21 cellular contexts compared by ENCODE assay signal in genomic region chr10:69230128-69230527, GRCh38. TPM values are rescaled to one million over a fixed set of nuclear protein-coding genes. Genes with fewer than 3 reads are reported as not detected.
DNase-seq lines count a peak whose midpoint lies in the region; ATAC-seq, FAIRE-seq and TF ChIP-seq lines count a peak whose summit lies in the region.
"Had no signal": no experiment of that assay in that cellular context is flagged by ENCODE, and none has a peak within 500 bp of the region (broad histone marks: within the 10 kb centered on the region; RNA-seq: fewer than 3 reads in every experiment).

No MANE protein-coding gene starts in this region.

- 53 to 69% (median 68%) methylated on average over 5 of the region's 5 CpGs for WGBS in small intestine, 3 donors

- H3K27ac ChIP-seq in GM23338 (ENCODE audit: low read depth) (no peak overlapping the region), colonic mucosa (peak overlapping the region; percentile 77), small intestine (ENCODE audit: low read depth in 1 of 2, low read length in 1 of 2) (peak overlapping the region; percentile 70 to 91), breast epithelium (no peak overlapping the region)
- H3K27ac ChIP-seq: SJCRH30, tibial artery had no signal

- no peaks in the 10 kb centered on the region for H3K9me3 Mint-ChIP-seq in T-helper 2 cell treated with Interferon-gamma antibody and Interleukin-4, amounts not matched to agents 5 μg/mL and 100 μg/mL, for 36 hours
- H3K9me3 Mint-ChIP-seq in GM23338, result no peaks in the 10 kb centered on the region
- H3K9me3 Mint-ChIP-seq: mesothelial cell of epicardium had no signal

- H3K4me2 ChIP-seq in GM23338, result no peak overlapping the region

- no peaks in the 10 kb centered on the region for H3K27me3 ChIP-seq in GM23338 (ENCODE audit: insufficient read depth)
- H3K27me3 ChIP-seq in colonic mucosa, result no peaks in the 10 kb centered on the region
- H3K27me3 ChIP-seq in small intestine (ENCODE audit: control insufficient read depth in 2 of 2, insufficient read depth in 2 of 2, low read length in 2 of 2), result no peaks in the 10 kb centered on the region
- no peaks in the 10 kb centered on the region for H3K27me3 ChIP-seq in breast epithelium
- H3K27me3 ChIP-seq: SJCRH30 had no signal

- H3K27ac Mint-ChIP-seq in T-helper 2 cell treated with Interferon-gamma antibody and Interleukin-4, amounts not matched to agents 5 μg/mL and 100 μg/mL, for 36 hours, result peak overlapping the region; percentile 98
- H3K27ac Mint-ChIP-seq in GM23338, result no peak overlapping the region; the same call in 1 of the 2 replicates
- H3K27ac Mint-ChIP-seq: mesothelial cell of epicardium had no signal

- H3K9ac ChIP-seq in colonic mucosa (ENCODE audit: low read depth in 2 of 2, low read length in 2 of 2), result no peak overlapping the region

- no peaks in the 10 kb centered on the region for H3K79me2 ChIP-seq in GM23338 (replicated peaks; ENCODE audit: insufficient read depth)

- H3K4me3 Mint-ChIP-seq in T-helper 2 cell treated with Interferon-gamma antibody and Interleukin-4, amounts not matched to agents 5 μg/mL and 100 μg/mL, for 36 hours, result peak overlapping the region; percentile 87
- no peak overlapping the region for H3K4me3 Mint-ChIP-seq in GM23338
- H3K4me3 Mint-ChIP-seq: mesothelial cell of epicardium had no signal

- no peaks in the 10 kb centered on the region for H3F3A ChIP-seq in GM23338 (replicated peaks; ENCODE audit: low read depth)

- H3K4me1 ChIP-seq in GM23338 (ENCODE audit: insufficient read depth) (peaks cover 10% of the 10 kb centered on the region), colonic mucosa (peaks cover 15% of the 10 kb centered on the region), small intestine (ENCODE audit: control insufficient read depth in 2 of 2, insufficient read depth in 1 of 2, low read depth in 1 of 2, low read length in 1 of 2) (peaks cover 15 to 16% of the 10 kb centered on the region in 2 donors), breast epithelium (no peaks in the 10 kb centered on the region)

- no peaks in the 10 kb centered on the region for H3K9me3 ChIP-seq in colonic mucosa
- no peaks in the 10 kb centered on the region for H3K9me3 ChIP-seq in small intestine (ENCODE audit: control insufficient read depth, low read depth)
- no peaks in the 10 kb centered on the region for H3K9me3 ChIP-seq in breast epithelium
- H3K9me3 ChIP-seq: SJCRH30, tibial artery had no signal

- no peak for DNase-seq in T-helper 2 cell treated with Interferon-gamma antibody and Interleukin-4, amounts not matched to agents 5 μg/mL and 100 μg/mL, for 36 hours (ENCODE audit: low spot score)
- DNase-seq in T-helper 2 cell (no peak), GM23338 (ENCODE audit: low spot score) (no peak), colonic mucosa (no peak), small intestine (no peak), dermis blood vessel endothelial cell (no peak), breast epithelium (ENCODE audit: low spot score in 2 of 2) (no peak)
- no peak for DNase-seq in stimulated activated CD4-positive, alpha-beta T cell treated with anti-CD3 and anti-CD28 coated beads, Interleukin-4, amount 100 ng/mL, for 1 hour
- DNase-seq: 8988T, amygdala, C1 segment of cervical spinal cord, DMS79, KG1, NCI-H1092, NCI-H2107, NCI-H526, SJCRH30, T1000, tibial artery had no signal

- H3K27me3 Mint-ChIP-seq in T-helper 2 cell treated with Interferon-gamma antibody and Interleukin-4, amounts not matched to agents 5 μg/mL and 100 μg/mL, for 36 hours (ENCODE audit: low read depth), result no peaks in the 10 kb centered on the region
- peaks cover 6% of the 10 kb centered on the region for H3K27me3 Mint-ChIP-seq in GM23338 (ENCODE audit: insufficient read depth, low read depth, poor library complexity)

- peaks cover 62% of the 10 kb centered on the region for H3K4me1 Mint-ChIP-seq in T-helper 2 cell treated with Interferon-gamma antibody and Interleukin-4, amounts not matched to agents 5 μg/mL and 100 μg/mL, for 36 hours (ENCODE audit: low read depth)
- H3K4me1 Mint-ChIP-seq in GM23338, result peaks cover 18% of the 10 kb centered on the region

- intact Hi-C loops in colonic mucosa (cut with DNase I) (loop anchor here (10.0 kb wide), 3 partner anchors 85 to 405 kb away; partner anchors contain the start of gene FAM241B), breast epithelium (cut with DNase I; ENCODE audit: low total_unique reads) (no loop called here)

- H2AFZ ChIP-seq in GM23338, result peak overlapping the region; percentile 47; the same call in 1 of the 2 replicates

- H3K9me2 ChIP-seq in GM23338 (ENCODE audit: insufficient read depth), result no peaks in the 10 kb centered on the region

- H3K36me3 ChIP-seq in GM23338 (ENCODE audit: insufficient read depth), result no peaks in the 10 kb centered on the region; the same call in 1 of the 2 replicates
- H3K36me3 ChIP-seq in colonic mucosa, result no peaks in the 10 kb centered on the region
- peaks cover 2 to 13% of the 10 kb centered on the region in 2 donors for H3K36me3 ChIP-seq in small intestine (ENCODE audit: control insufficient read depth in 2 of 2, insufficient read depth in 2 of 2, low read length in 2 of 2)
- H3K36me3 ChIP-seq in breast epithelium, result no peaks in the 10 kb centered on the region
- H3K36me3 ChIP-seq: SJCRH30, tibial artery had no signal

- no peak for ATAC-seq in GM23338

- TF ChIP-seq CTCF in GM23338 (conservative IDR thresholded peaks at IDR 0.05; ENCODE audit: low read depth in 2 of 2) (no peak), colonic mucosa (IDR thresholded peaks at IDR 0.05) (no peak), breast epithelium (IDR thresholded peaks at IDR 0.05) (no peak)

- no peaks in the 10 kb centered on the region for H4K20me1 ChIP-seq in GM23338 (replicated peaks; ENCODE audit: insufficient read depth)

- H3K4me3 ChIP-seq in GM23338 (no peak overlapping the region), colonic mucosa (no peak overlapping the region), small intestine (ENCODE audit: low read depth in 1 of 2, low read length in 2 of 2) (no peak overlapping the region), breast epithelium (no peak overlapping the region)
- H3K4me3 ChIP-seq: SJCRH30, tibial artery had no signal

- no peak for FAIRE-seq in small intestine (lab: Jason Lieb, UNC)
- FAIRE-seq: endometrium had no signal

- no peak for TF ChIP-seq POLR2A in breast epithelium (IDR thresholded peaks at IDR 0.05)

- H3K36me3 Mint-ChIP-seq in T-helper 2 cell treated with Interferon-gamma antibody and Interleukin-4, amounts not matched to agents 5 μg/mL and 100 μg/mL, for 36 hours (ENCODE audit: low read depth), result no peaks in the 10 kb centered on the region
- no peaks in the 10 kb centered on the region for H3K36me3 Mint-ChIP-seq in GM23338 (ENCODE audit: low read depth)
- H3K36me3 Mint-ChIP-seq: mesothelial cell of epicardium had no signal

TF ChIP-seq in GM23338, 12 proteins besides CTCF, POLR2A, EP300 and RAD21:
- TF ChIP-seq ZNF331 (CRISPR knock-in tag; IDR thresholded peaks at IDR 0.05; ENCODE audit: low read depth) (no peak), POLR2AphosphoS5 (IDR thresholded peaks at IDR 0.05; ENCODE audit: low read depth) (no peak)
TF ChIP-seq in GM23338: peak in this region for 0.

RNA-seq across cellular contexts. Expression of gene HKDC1, which starts 10.0 kb away (rescaled TPM):
- total RNA-seq in GM23338 (2014; rRNA removed; shearing (Covaris generic)), result 0.03 TPM in 1 of 2 replicates, not detected in the other
- polyA plus RNA-seq in GM23338 (2016; fragmentation: Nextera tagmentation; extraction: Ambion mirVana) (not detected in 2 replicates), small intestine (100 to 1,000 TPM in 1 of 3 donors, 10 to 100 TPM in 2; 45.7 to 119 (median 72.2) TPM)
- total RNA-seq in colonic mucosa (10 to 100 TPM; 14.7 to 19.0 TPM), dermis blood vessel endothelial cell (0.23 and 0.85 TPM in 2 replicates), breast epithelium (1 to 10 TPM in 1 of 3 donors, under 1 TPM in 1, not detected in 1; 0.15 to 2.0 TPM)
- total RNA-seq: mesothelial cell of epicardium had no signal

RNA-seq across cellular contexts. Expression of gene HK1, which starts 48.2 kb away (rescaled TPM):
- 197 and 229 TPM in 2 replicates for total RNA-seq in GM23338 (2014; rRNA removed; shearing (Covaris generic))
- polyA plus RNA-seq in GM23338 (2016; fragmentation: Nextera tagmentation; extraction: Ambion mirVana), result 70.0 and 76.6 TPM in 2 replicates
- 10 to 100 TPM; 73.3 to 83.3 TPM for total RNA-seq in colonic mucosa
- 10 to 100 TPM in 1 of 3 donors, 1 to 10 TPM in 2; 3.8 to 21.8 (median 10.0) TPM for polyA plus RNA-seq in small intestine
- 110 and 142 TPM in 2 replicates for total RNA-seq in dermis blood vessel endothelial cell
- 10 to 100 TPM; 51.2 to 63.4 (median 57.4) TPM for total RNA-seq in breast epithelium

RNA-seq across cellular contexts. Expression of gene SUPV3L1, which starts 50.1 kb away (rescaled TPM):
- total RNA-seq in GM23338 (2014; rRNA removed; shearing (Covaris generic)), result 31.2 and 45.2 TPM in 2 replicates
- polyA plus RNA-seq in GM23338 (2016; fragmentation: Nextera tagmentation; extraction: Ambion mirVana), result 28.7 and 29.9 TPM in 2 replicates
- 10 to 100 TPM; 26.8 to 35.3 TPM for total RNA-seq in colonic mucosa
- polyA plus RNA-seq in small intestine, result 10 to 100 TPM; 33.8 to 46.5 (median 38.4) TPM
- total RNA-seq in dermis blood vessel endothelial cell, result 18.4 and 27.1 TPM in 2 replicates
- 10 to 100 TPM; 24.3 to 40.1 (median 28.5) TPM for total RNA-seq in breast epithelium

Comparison
In these comparisons a context has a peak if more than half of its experiments do, and no peak if none do; other contexts are left out.
1. H3K27ac ChIP-seq: peak in colonic mucosa (single experiment) and small intestine (2 of 2); none in GM23338 (single experiment) and breast epithelium (0 of 2).